ENCODE assay signal across 19 cellular contexts in the genomic region with DNA sequence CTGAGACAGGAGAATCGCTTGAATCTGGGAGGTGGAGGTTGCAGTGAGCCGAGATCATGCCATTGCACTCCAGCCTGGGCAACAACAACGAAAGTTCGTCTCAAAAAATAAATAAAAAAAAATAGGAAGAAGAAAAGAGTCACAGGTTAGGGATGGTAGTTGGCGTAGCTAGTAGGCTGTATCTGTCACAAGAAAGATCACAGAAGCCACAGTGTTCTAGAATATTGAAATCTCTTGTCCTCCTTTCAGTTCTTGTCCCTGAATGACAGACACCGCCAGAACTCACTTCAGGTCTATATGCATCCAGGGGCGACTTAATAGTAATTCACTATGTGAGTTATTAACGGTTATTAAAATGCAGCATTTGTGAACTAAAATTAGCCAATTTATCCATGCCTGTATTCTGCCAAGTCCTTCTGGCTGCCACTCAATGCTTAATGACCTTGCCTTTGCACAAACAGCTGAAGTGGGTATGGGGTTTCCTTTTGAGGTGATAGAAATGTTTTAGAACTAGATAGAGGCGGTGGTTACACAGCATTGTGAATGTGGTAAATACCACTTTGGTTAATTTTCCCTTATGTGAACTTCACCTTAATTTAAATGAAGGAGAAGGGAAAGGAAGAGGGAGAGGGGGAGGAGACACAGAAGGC. TPM values are rescaled to one million over a fixed set of nuclear protein-coding genes. Genes with fewer than 3 reads are reported as not detected.
DNase-seq lines count a peak whose midpoint lies in the region; TF ChIP-seq lines count a peak whose summit lies in the region.
"Had no signal": no experiment of that assay in that cellular context is flagged by ENCODE, and none has a peak within 500 bp of the region (broad histone marks: within the 10 kb centered on the region; RNA-seq: fewer than 3 reads in every experiment).

No MANE protein-coding gene starts in this region.

- TF ChIP-seq POLR2A in uterus (IDR thresholded peaks at IDR 0.05) = no peak

- TF ChIP-seq CTCF in endodermal cell (conservative IDR thresholded peaks at IDR 0.05) (no peak), uterus (IDR thresholded peaks at IDR 0.05) (no peak)

- H3K36me3 Mint-ChIP-seq in IgD-negative memory B cell = peaks cover 4% of the 10 kb centered on the region
- H3K36me3 Mint-ChIP-seq in immature natural killer cell = no peaks in the 10 kb centered on the region
- H3K36me3 Mint-ChIP-seq in endodermal cell (ENCODE audit: low read depth) = no peaks in the 10 kb centered on the region

- intact Hi-C loops in posterior vena cava (cut with DNase I) = loop anchor here (5.0 to 10.0 kb wide), 2 partner anchors 217 to 220 kb away; no protein-coding TSS in a partner anchor
- intact Hi-C loops in uterus (cut with DNase I; ENCODE audit: low total_unique reads) = no loop called here

- no peak overlapping the region for H3K9ac ChIP-seq in endodermal cell (ENCODE audit: extremely low read depth, low read length, poor library complexity, severe bottlenecking)
- H3K9ac ChIP-seq: BLaER1, GM23248 had no signal

- H3K4me3 Mint-ChIP-seq in IgD-negative memory B cell (no peak overlapping the region), immature natural killer cell (peak overlapping the region in 4 of 5 donors; percentile 22 to 46 (median 39)), endodermal cell (no peak overlapping the region)

- no peak overlapping the region for H3K4me3 ChIP-seq in endodermal cell (ENCODE audit: low read length)
- H3K4me3 ChIP-seq in uterus = no peak overlapping the region
- H3K4me3 ChIP-seq: BLaER1, GM23248, MG63, tibial artery had no signal

- H3K27me3 Mint-ChIP-seq in IgD-negative memory B cell = no peaks in the 10 kb centered on the region
- no peaks in the 10 kb centered on the region for H3K27me3 Mint-ChIP-seq in immature natural killer cell (ENCODE audit: low read depth in 3 of 3)
- H3K27me3 Mint-ChIP-seq in endodermal cell (ENCODE audit: insufficient read depth) = no peaks in the 10 kb centered on the region

- no peaks in the 10 kb centered on the region for H3K4me1 ChIP-seq in endodermal cell (ENCODE audit: control insufficient read depth, insufficient read depth, low read length)
- H3K4me1 ChIP-seq in uterus = no peaks in the 10 kb centered on the region
- H3K4me1 ChIP-seq: BLaER1 had no signal

- H3K27me3 ChIP-seq in endodermal cell (ENCODE audit: control insufficient read depth, insufficient read depth, low read length, poor library complexity, severe bottlenecking) = no peaks in the 10 kb centered on the region
- no peaks in the 10 kb centered on the region for H3K27me3 ChIP-seq in uterus
- H3K27me3 ChIP-seq: BLaER1, MG63, neutrophil, tibial artery had no signal

- peak; percentile 1 for DNase-seq in DMS79 (lab: John Stamatoyannopoulos, UW)
- DNase-seq in NCI-H2196 treated with DMSO at 0.1 percent for 48 hours (lab: John Stamatoyannopoulos, UW; ENCODE audit: unreplicated experiment) = peak; percentile 55
- DNase-seq in immature natural killer cell = peak in 1 of 3 donors; percentile 18
- DNase-seq in endodermal cell = no peak
- no peak for DNase-seq in posterior vena cava (ENCODE audit: low spot score)
- no peak for DNase-seq in SKM-1 (lab: John Stamatoyannopoulos, UW; ENCODE audit: unreplicated experiment)
- DNase-seq in uterus = no peak
- DNase-seq: activated CD4-positive, CD25-positive, alpha-beta regulatory T cell; activated naive CD4-positive, alpha-beta T cell treated with Interleukin-2 at 50 U/mL for 16 hours; erythroblast; GM23248; mesendoderm; MG63; NCI-H526; stimulated activated CD4-positive, alpha-beta T cell treated with anti-CD3 and anti-CD28 coated beads, Interleukin-4, amount 100 ng/mL, for 4 hours; tibial artery had no signal

- H3K27ac Mint-ChIP-seq in IgD-negative memory B cell (peak overlapping the region in 2 of 3 donors; percentile 43 to 55), immature natural killer cell (peak overlapping the region in 4 of 6 donors; percentile 1 to 14 (median 2)), endodermal cell (no peak overlapping the region)

- 95% methylated on average over 8 to 9 of the region's 9 CpGs for WGBS in endodermal cell (ENCODE audit: insufficient coverage in 1 of 2, insufficient read length in 1 of 2), 2 experiments

- H3K4me1 Mint-ChIP-seq in IgD-negative memory B cell = peaks cover 4 to 12% (median 6%) of the 10 kb centered on the region in 3 donors
- H3K4me1 Mint-ChIP-seq in immature natural killer cell = peaks cover 9 to 17% of the 10 kb centered on the region in 2 donors
- H3K4me1 Mint-ChIP-seq in endodermal cell = no peaks in the 10 kb centered on the region

- no peaks in the 10 kb centered on the region for H3K9me3 Mint-ChIP-seq in IgD-negative memory B cell
- H3K9me3 Mint-ChIP-seq in immature natural killer cell = no peaks in the 10 kb centered on the region
- peaks cover 6% of the 10 kb centered on the region for H3K9me3 Mint-ChIP-seq in endodermal cell

- H3K9me3 ChIP-seq in endodermal cell (ENCODE audit: control insufficient read depth, low read length) (peaks cover 5% of the 10 kb centered on the region), uterus (no peaks in the 10 kb centered on the region)
- H3K9me3 ChIP-seq: MG63, neutrophil, tibial artery had no signal

- H3K27ac ChIP-seq in endodermal cell (ENCODE audit: low read depth, low read length) (no peak overlapping the region), uterus (no peak overlapping the region)
- H3K27ac ChIP-seq: BLaER1, GM23248, neutrophil had no signal

- H3K36me3 ChIP-seq in endodermal cell (ENCODE audit: control insufficient read depth, insufficient read depth, low read length) (no peaks in the 10 kb centered on the region), uterus (no peaks in the 10 kb centered on the region)
- H3K36me3 ChIP-seq: MG63, neutrophil, tibial artery had no signal

RNA-seq across cellular contexts. Expression of gene ZMYND8, which starts 41.3 kb away (rescaled TPM):
- polyA plus RNA-seq in IgD-negative memory B cell (16.7 TPM), immature natural killer cell (10 to 100 TPM in 1 of 3 donors, 1 to 10 TPM in 2; 3.4 to 16.9 (median 5.1) TPM)
- total RNA-seq in endodermal cell (10 to 100 TPM; 85.0 to 99.9 TPM), posterior vena cava (10 to 100 TPM; 28.0 to 29.3 TPM), uterus (10 to 100 TPM; 10.2 to 26.7 (median 16.0) TPM)
- polyA plus RNA-seq in endodermal cell (2013, experiment 1 of 2) = 47.1 TPM
- 46.3 TPM for polyA plus RNA-seq in endodermal cell (2013, experiment 2 of 2)

Comparison
In these comparisons a context has a peak if more than half of its experiments do, and no peak if none do; other contexts are left out.
1. DNase-seq: peak in DMS79 (single experiment) and NCI-H2196 treated with DMSO at 0.1 percent for 48 hours (single experiment); none in endodermal cell (single experiment), posterior vena cava (single experiment), SKM-1 (single experiment) and uterus (0 of 2).
2. H3K4me3 Mint-ChIP-seq: peak in immature natural killer cell (4 of 5); none in IgD-negative memory B cell (0 of 4) and endodermal cell (single experiment).